ENCODE assay signal across 1 cellular context in the genomic region with DNA sequence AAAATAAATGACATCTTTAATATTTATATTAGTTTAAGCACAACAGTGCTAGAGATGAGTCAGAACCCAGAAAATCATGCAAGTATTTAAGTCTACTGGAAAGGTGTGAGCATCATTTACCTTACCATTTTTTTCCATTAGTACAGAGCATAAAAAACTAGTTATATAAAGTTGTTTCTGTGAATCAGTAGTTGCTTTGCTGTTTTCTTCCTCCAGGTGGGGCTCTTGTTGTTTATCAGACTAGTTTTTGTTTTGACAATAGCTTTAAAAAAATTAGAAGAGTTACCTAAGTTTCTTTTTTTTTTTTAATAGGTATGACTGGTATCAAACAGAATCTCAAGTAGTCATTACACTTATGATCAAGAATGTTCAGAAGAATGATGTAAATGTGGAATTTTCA.
A peak's percentile ranks its signal among the peaks of the same experiment; 100 is the strongest.
TF ChIP-seq lines count a peak whose summit lies in the region.

No MANE protein-coding gene starts in this region.

TF ChIP-seq in HepG2, 621 proteins besides CTCF, POLR2A, EP300 and RAD21 (continued from another document):
- TF ChIP-seq SMC3 (IDR thresholded peaks at IDR 0.05; ENCODE audit: low read length), result peak; percentile 28; the same call in 1 of the 2 replicates
TF ChIP-seq in HepG2: peak in this region for 2.
